In genomic region chr7:30910369-30911073, GRCh38 we compare ENCODE assay signal across 23 cellular contexts. TPM values are rescaled to one million over a fixed set of nuclear protein-coding genes. Genes with fewer than 3 reads are reported as not detected.
DNase-seq lines count a peak whose midpoint lies in the region; ATAC-seq and TF ChIP-seq lines count a peak whose summit lies in the region.
"Had no signal": no experiment of that assay in that cellular context is flagged by ENCODE, and none has a peak within 500 bp of the region (broad histone marks: within the 10 kb centered on the region; RNA-seq: fewer than 3 reads in every experiment).

No MANE protein-coding gene starts in this region.

- H3K9me3 Mint-ChIP-seq in neural progenitor cell, result no peaks in the 10 kb centered on the region
- H3K9me3 Mint-ChIP-seq: CD4-positive, alpha-beta memory T cell; nephron progenitor cell; T-helper 2 cell treated with Interferon-gamma antibody and Interleukin-4, amounts not matched to agents 5 μg/mL and 100 μg/mL, for 36 hours had no signal

- H3K36me3 ChIP-seq in breast epithelium, result no peaks in the 10 kb centered on the region
- no peaks in the 10 kb centered on the region for H3K36me3 ChIP-seq in mammary epithelial cell (ENCODE audit: insufficient read depth, low read length)
- H3K36me3 ChIP-seq in esophagus muscularis mucosa, result no peaks in the 10 kb centered on the region
- no peaks in the 10 kb centered on the region for H3K36me3 ChIP-seq in neural progenitor cell
- H3K36me3 ChIP-seq in uterus, result no peaks in the 10 kb centered on the region
- H3K36me3 ChIP-seq: MG63, thyroid gland had no signal

- intact Hi-C loops in breast epithelium (cut with DNase I; ENCODE audit: low total_unique reads) (loop anchor here (10.0 kb wide), 1 partner anchor 96 kb away; no protein-coding TSS in a partner anchor), mammary epithelial cell (cut with micrococcal nuclease) (no loop called here), esophagus muscularis mucosa (cut with DNase I) (no loop called here), uterus (cut with DNase I; ENCODE audit: low total_unique reads) (no loop called here)

- TF ChIP-seq CTCF in breast epithelium (IDR thresholded peaks at IDR 0.05), result no peak
- no peak for TF ChIP-seq CTCF in mammary epithelial cell (conservative IDR thresholded peaks at IDR 0.05 in 1 of 2, IDR thresholded peaks at IDR 0.05 in 1 of 2; ENCODE audit: extremely low read depth in 1 of 2, insufficient read depth in 1 of 2, low read depth in 1 of 2, low read length in 2 of 2)
- no peak for TF ChIP-seq CTCF in esophagus muscularis mucosa (IDR thresholded peaks at IDR 0.05)
- TF ChIP-seq CTCF in neural progenitor cell (IDR thresholded peaks at IDR 0.05), result no peak
- TF ChIP-seq CTCF in uterus (IDR thresholded peaks at IDR 0.05), result no peak

- H3K27ac Mint-ChIP-seq in neural progenitor cell, result peak overlapping the region; percentile 28
- H3K27ac Mint-ChIP-seq: activated CD4-positive, alpha-beta T cell treated with anti-CD3 and anti-CD28 coated beads for 36 hours; nephron progenitor cell; T-helper 2 cell treated with Interferon-gamma antibody and Interleukin-4, amounts not matched to agents 5 μg/mL and 100 μg/mL, for 36 hours had no signal

- no peak for TF ChIP-seq EP300 in esophagus muscularis mucosa (IDR thresholded peaks at IDR 0.05)

- in situ Hi-C loops in mammary epithelial cell (cut with MboI; ENCODE audit: low sequenced_read_pairs in 2 of 2), result no loop called here

- H3K4me3 Mint-ChIP-seq in neural progenitor cell, result no peak overlapping the region
- H3K4me3 Mint-ChIP-seq: activated CD4-positive, alpha-beta T cell treated with anti-CD3 and anti-CD28 coated beads for 36 hours; CD4-positive, alpha-beta memory T cell; nephron progenitor cell; T-helper 2 cell treated with Interferon-gamma antibody and Interleukin-4, amounts not matched to agents 5 μg/mL and 100 μg/mL, for 36 hours had no signal

- H3F3A ChIP-seq in neural progenitor cell (ENCODE audit: low read depth), result no peaks in the 10 kb centered on the region

- peaks cover 7% of the 10 kb centered on the region for H3K27me3 Mint-ChIP-seq in neural progenitor cell (ENCODE audit: insufficient read depth, low read depth)
- H3K27me3 Mint-ChIP-seq: activated CD4-positive, alpha-beta T cell treated with anti-CD3 and anti-CD28 coated beads for 36 hours had no signal

- H3K27ac ChIP-seq in breast epithelium, result peak overlapping the region; percentile 30 to 36
- H3K27ac ChIP-seq in mammary epithelial cell (ENCODE audit: insufficient read depth, low read depth, low read length), result no peak overlapping the region
- H3K27ac ChIP-seq in esophagus muscularis mucosa (replicated peaks in 1 of 4), result peak overlapping the region; percentile 84 to 90 (median 88)
- H3K27ac ChIP-seq in neural progenitor cell, result no peak overlapping the region
- peak overlapping the region; percentile 34 to 68 for H3K27ac ChIP-seq in uterus
- H3K27ac ChIP-seq: A549, thyroid gland had no signal

- 79% methylated on average over 10 of the region's 13 CpGs for WGBS in mammary epithelial cell (ENCODE audit: low coverage, missing lambda C conversion rate)
- WGBS in esophagus muscularis mucosa, result 48% methylated on average over 7 of the region's 13 CpGs

- H3K4me3 ChIP-seq in breast epithelium (no peak overlapping the region), mammary epithelial cell (replicated peaks in 1 of 3; ENCODE audit: insufficient read depth in 1 of 3, low read depth in 2 of 3, low read length in 3 of 3) (no peak overlapping the region), esophagus muscularis mucosa (peak overlapping the region; percentile 56 to 65 (median 61)), neural progenitor cell (no peak overlapping the region), uterus (no peak overlapping the region)
- H3K4me3 ChIP-seq: A549, MG63, thyroid gland had no signal

- no peak for ATAC-seq in GM18502 (IDR thresholded peaks at IDR 0.05; ENCODE audit: poor library complexity, unreplicated experiment)
- ATAC-seq: A549; activated CD4-positive, alpha-beta T cell treated with anti-CD3 and anti-CD28 coated beads for 36 hours had no signal

- dilution Hi-C loops in mammary epithelial cell (cut with HindIII; ENCODE audit: low sequenced_read_pairs), result no loop called here

- H3K4me2 ChIP-seq in mammary epithelial cell (ENCODE audit: insufficient read depth, low read depth, low read length) (no peak overlapping the region), neural progenitor cell (no peak overlapping the region)
- H3K4me2 ChIP-seq: A549 had no signal

- CTCF ChIA-PET in mammary epithelial cell (lab: Charles Lee; ENCODE audit: low non-redundant PET), result no interaction called here

- DNase-seq in breast epithelium (ENCODE audit: low spot score in 2 of 2), result no peak
- no peak for DNase-seq in mammary epithelial cell
- no peak for DNase-seq in esophagus muscularis mucosa (ENCODE audit: extremely low spot score)
- DNase-seq in neural progenitor cell (ENCODE audit: low spot score), result no peak
- no peak for DNase-seq in uterus
- DNase-seq in NCI-H510A (lab: John Stamatoyannopoulos, UW), result no peak
- no peak for DNase-seq in NCI-H1436 treated with DMSO at 0.1 percent for 48 hours (lab: John Stamatoyannopoulos, UW)
- DNase-seq: activated CD4-positive, alpha-beta T cell treated with anti-CD3 and anti-CD28 coated beads for 36 hours; activated CD8-positive, alpha-beta memory T cell treated with anti-CD3 and anti-CD28 coated beads, Interleukin-2, amount 50 U/mL, for 48 hours; activated naive CD4-positive, alpha-beta T cell treated with Interleukin-2 at 50 U/mL for 16 hours; CD4-positive, alpha-beta memory T cell; GOT3; MG63; NCI-H2081 treated with DMSO at 0.1 percent for 48 hours; nephron progenitor cell; SHP77 treated with DMSO at 0.1 percent for 48 hours; stimulated activated CD4-positive, alpha-beta T cell treated with anti-CD3 and anti-CD28 coated beads, Interleukin-1b, Interleukin-23, amount 100 ng/mL, for 48 hours; thyroid gland had no signal

- no peaks in the 10 kb centered on the region for H3K79me2 ChIP-seq in mammary epithelial cell (ENCODE audit: insufficient read depth, low read length)
- no peaks in the 10 kb centered on the region for H3K79me2 ChIP-seq in neural progenitor cell (ENCODE audit: low read depth)

- H3K27me3 ChIP-seq in breast epithelium, result no peaks in the 10 kb centered on the region
- H3K27me3 ChIP-seq in mammary epithelial cell (ENCODE audit: insufficient read depth, low read length), result no peaks in the 10 kb centered on the region
- H3K27me3 ChIP-seq in esophagus muscularis mucosa, result no peaks in the 10 kb centered on the region
- no peaks in the 10 kb centered on the region for H3K27me3 ChIP-seq in neural progenitor cell
- H3K27me3 ChIP-seq in uterus, result no peaks in the 10 kb centered on the region
- H3K27me3 ChIP-seq: MG63, thyroid gland had no signal

- BruUV-seq in mammary epithelial cell (replicated peaks; lab: Mats Ljungman, UMichigan), result no TSS peak

- H3K4me1 ChIP-seq in breast epithelium (peaks cover 7 to 8% of the 10 kb centered on the region in 2 donors), mammary epithelial cell (ENCODE audit: insufficient read depth, low read length) (peaks cover 25% of the 10 kb centered on the region), esophagus muscularis mucosa (peaks cover 84 to 100% (median 99%) of the 10 kb centered on the region in 4 donors), neural progenitor cell (peaks cover 24% of the 10 kb centered on the region), uterus (peaks cover 0 to 6% of the 10 kb centered on the region in 2 donors)

- peaks cover 28% of the 10 kb centered on the region for H3K4me1 Mint-ChIP-seq in neural progenitor cell
- H3K4me1 Mint-ChIP-seq: activated CD4-positive, alpha-beta T cell treated with anti-CD3 and anti-CD28 coated beads for 36 hours; CD4-positive, alpha-beta memory T cell had no signal

- no peaks in the 10 kb centered on the region for H3K36me3 Mint-ChIP-seq in neural progenitor cell
- H3K36me3 Mint-ChIP-seq: CD4-positive, alpha-beta memory T cell had no signal

- H4K20me1 ChIP-seq in mammary epithelial cell (ENCODE audit: insufficient read depth, low read length) (no peaks in the 10 kb centered on the region), neural progenitor cell (ENCODE audit: low read depth) (no peaks in the 10 kb centered on the region)

- no peak overlapping the region for H2AFZ ChIP-seq in mammary epithelial cell (ENCODE audit: low read depth, low read length)
- H2AFZ ChIP-seq in neural progenitor cell (replicated peaks), result no peak overlapping the region

- H3K9me3 ChIP-seq in breast epithelium, result no peaks in the 10 kb centered on the region
- no peaks in the 10 kb centered on the region for H3K9me3 ChIP-seq in mammary epithelial cell (replicated peaks; ENCODE audit: insufficient read depth, low read length)
- H3K9me3 ChIP-seq in esophagus muscularis mucosa, result no peaks in the 10 kb centered on the region
- no peaks in the 10 kb centered on the region for H3K9me3 ChIP-seq in neural progenitor cell (ENCODE audit: low read depth)
- no peaks in the 10 kb centered on the region for H3K9me3 ChIP-seq in uterus
- H3K9me3 ChIP-seq: A549, MG63, thyroid gland had no signal

- H3K9ac ChIP-seq in mammary epithelial cell (ENCODE audit: insufficient read depth, low read length) (no peak overlapping the region), neural progenitor cell (no peak overlapping the region)

- TF ChIP-seq POLR2A in breast epithelium (IDR thresholded peaks at IDR 0.05) (no peak), esophagus muscularis mucosa (IDR thresholded peaks at IDR 0.05; ENCODE audit: low read depth) (no peak), uterus (IDR thresholded peaks at IDR 0.05) (no peak)

RNA-seq across cellular contexts. Expression of gene AQP1, which starts 1.1 kb away (rescaled TPM):
- total RNA-seq in breast epithelium (100 to 1,000 TPM; 132 to 213 (median 177) TPM), mammary epithelial cell (under 1 TPM in 1 of 2 donors, not detected in 1; 0.17 TPM), esophagus muscularis mucosa (100 to 1,000 TPM; 362 to 578 (median 513) TPM), neural progenitor cell (ENCODE audit: low replicate concordance) (0.87 TPM in 1 of 2 replicates, not detected in the other), uterus (100 to 1,000 TPM in 3 of 4 donors, 10 to 100 TPM in 1; 69.6 to 477 (median 370) TPM)
- 0.05 TPM for polyA plus RNA-seq in mammary epithelial cell
- polyA minus RNA-seq in mammary epithelial cell, result not detected
- total RNA-seq: CD4-positive, alpha-beta memory T cell had no signal
- polyA plus RNA-seq: CD4-positive, alpha-beta memory T cell had no signal

RNA-seq across cellular contexts. Expression of gene GHRHR, which starts 53.2 kb away (rescaled TPM):
- total RNA-seq in breast epithelium (not detected), mammary epithelial cell (not detected), esophagus muscularis mucosa (not detected), neural progenitor cell (ENCODE audit: low replicate concordance) (not detected in 2 replicates), uterus (not detected)
- polyA plus RNA-seq in mammary epithelial cell, result not detected
- polyA minus RNA-seq in mammary epithelial cell, result not detected
- total RNA-seq: activated CD4-positive, alpha-beta T cell treated with anti-CD3 and anti-CD28 coated beads for 36 hours; CD4-positive, alpha-beta memory T cell; Daoy; renal cortical epithelial cell had no signal
- polyA plus RNA-seq: A549; CD4-positive, alpha-beta memory T cell had no signal

Comparison
In these comparisons a context has a peak if more than half of its experiments do, and no peak if none do; other contexts are left out.
1. H3K27ac ChIP-seq: peak in breast epithelium (2 of 2), esophagus muscularis mucosa (4 of 4) and uterus (2 of 2); none in mammary epithelial cell (single experiment) and neural progenitor cell (single experiment).
2. RNA of gene AQP1, which starts 1.1 kb away (total RNA-seq): 362 to 578 TPM in esophagus muscularis mucosa, 69.6 to 477 TPM in uterus and 132 to 213 TPM in breast epithelium; 0.17 TPM in mammary epithelial cell and 0.87 TPM in neural progenitor cell; every median in the first group is over 10 times any median in the second.
3. H3K4me3 ChIP-seq: peak in esophagus muscularis mucosa (4 of 4); none in breast epithelium (0 of 3), mammary epithelial cell (0 of 3), neural progenitor cell (single experiment) and uterus (0 of 2).